In genomic region chr6:91506509-91506908, GRCh38 we compare ENCODE assay signal across 17 cellular contexts.
DNase-seq lines count a peak whose midpoint lies in the region; ATAC-seq and TF ChIP-seq lines count a peak whose summit lies in the region.
"Had no signal": no experiment of that assay in that cellular context is flagged by ENCODE, and none has a peak within 500 bp of the region (broad histone marks: within the 10 kb centered on the region; RNA-seq: fewer than 3 reads in every experiment).

No MANE protein-coding gene starts in this region.

- peak overlapping the region; percentile 61 for H3K27ac ChIP-seq in 22Rv1
- H3K27ac ChIP-seq: BLaER1, GM23248 had no signal

- H3K4me3 Mint-ChIP-seq in activated CD4-positive, alpha-beta T cell treated with anti-CD3 and anti-CD28 coated beads for 36 hours, result no peak overlapping the region
- H3K4me3 Mint-ChIP-seq: CD14-positive monocyte; CD4-positive, alpha-beta memory T cell had no signal

- peaks cover 3% of the 10 kb centered on the region for H3K9me3 Mint-ChIP-seq in activated CD4-positive, alpha-beta T cell treated with anti-CD3 and anti-CD28 coated beads for 36 hours (ENCODE audit: low read depth)

- H3K27ac Mint-ChIP-seq in activated CD4-positive, alpha-beta T cell treated with anti-CD3 and anti-CD28 coated beads for 36 hours, result no peak overlapping the region
- H3K27ac Mint-ChIP-seq: CD14-positive monocyte; CD4-positive, alpha-beta memory T cell had no signal

- intact Hi-C loops in activated CD4-positive, alpha-beta T cell treated with anti-CD3 and anti-CD28 coated beads for 36 hours (cut with DNase I, micrococcal nuclease), result no loop called here

- H3K4me3 ChIP-seq in LNCaP clone FGC (ENCODE audit: low read depth, low read length) (no peak overlapping the region), fibroblast of villous mesenchyme (ENCODE audit: low read depth, low read length) (no peak overlapping the region)
- H3K4me3 ChIP-seq: BLaER1, GM23248, HAP-1 had no signal

- no peaks in the 10 kb centered on the region for H3K36me3 Mint-ChIP-seq in activated CD4-positive, alpha-beta T cell treated with anti-CD3 and anti-CD28 coated beads for 36 hours (ENCODE audit: low read depth)
- H3K36me3 Mint-ChIP-seq: CD14-positive monocyte; CD4-positive, alpha-beta memory T cell had no signal

- H3K27me3 Mint-ChIP-seq in activated CD4-positive, alpha-beta T cell treated with anti-CD3 and anti-CD28 coated beads for 36 hours, result no peaks in the 10 kb centered on the region
- H3K27me3 Mint-ChIP-seq: CD4-positive, alpha-beta memory T cell had no signal

- DNase-seq in DMS53 (lab: John Stamatoyannopoulos, UW), result peak; percentile 22
- DNase-seq in DMS53 treated with DMSO at 0.1 percent for 48 hours (lab: John Stamatoyannopoulos, UW; ENCODE audit: unreplicated experiment), result no peak
- peak; percentile 93 for DNase-seq in LNCaP clone FGC (ENCODE audit: low read depth)
- DNase-seq in fibroblast of villous mesenchyme (ENCODE audit: low read depth), result peak; percentile 2
- DNase-seq in ureter (ENCODE audit: low spot score), result no peak
- no peak for DNase-seq in activated CD4-positive, alpha-beta T cell treated with anti-CD3 and anti-CD28 coated beads for 36 hours
- no peak for DNase-seq in NCI-H1417 (lab: John Stamatoyannopoulos, UW)
- DNase-seq: 8988T; CD4-positive, alpha-beta memory T cell; DMS153; DND-41; EL; GM23248 had no signal

- no peak for TF ChIP-seq CTCF in 22Rv1 (IDR thresholded peaks at IDR 0.05)
- TF ChIP-seq CTCF in LNCaP clone FGC (IDR thresholded peaks at IDR 0.05; ENCODE audit: control insufficient read depth, extremely low read depth, insufficient read depth), result no peak
- TF ChIP-seq CTCF in fibroblast of villous mesenchyme (IDR thresholded peaks at IDR 0.05; ENCODE audit: insufficient read depth, low read depth, low read length), result no peak

- no peaks in the 10 kb centered on the region for H3K4me1 Mint-ChIP-seq in activated CD4-positive, alpha-beta T cell treated with anti-CD3 and anti-CD28 coated beads for 36 hours
- H3K4me1 Mint-ChIP-seq: CD14-positive monocyte; CD4-positive, alpha-beta memory T cell had no signal

- CTCF ChIA-PET in activated CD4-positive, alpha-beta T cell treated with anti-CD3 and anti-CD28 coated beads for 36 hours (lab: Charles Lee), result no interaction called here

- no peak for ATAC-seq in activated CD4-positive, alpha-beta T cell treated with anti-CD3 and anti-CD28 coated beads for 36 hours

- POLR2A ChIA-PET in activated CD4-positive, alpha-beta T cell treated with anti-CD3 and anti-CD28 coated beads for 36 hours (lab: Charles Lee), result no interaction called here

Comparison
In these comparisons a context has a peak if more than half of its experiments do, and no peak if none do; other contexts are left out.
1. DNase-seq: peak in DMS53 (single experiment), LNCaP clone FGC (single experiment) and fibroblast of villous mesenchyme (single experiment); none in DMS53 treated with DMSO at 0.1 percent for 48 hours (single experiment), ureter (single experiment), activated CD4-positive, alpha-beta T cell treated with anti-CD3 and anti-CD28 coated beads for 36 hours (single experiment) and NCI-H1417 (0 of 3).